11 cellular contexts compared by ENCODE assay signal in the genomic region with DNA sequence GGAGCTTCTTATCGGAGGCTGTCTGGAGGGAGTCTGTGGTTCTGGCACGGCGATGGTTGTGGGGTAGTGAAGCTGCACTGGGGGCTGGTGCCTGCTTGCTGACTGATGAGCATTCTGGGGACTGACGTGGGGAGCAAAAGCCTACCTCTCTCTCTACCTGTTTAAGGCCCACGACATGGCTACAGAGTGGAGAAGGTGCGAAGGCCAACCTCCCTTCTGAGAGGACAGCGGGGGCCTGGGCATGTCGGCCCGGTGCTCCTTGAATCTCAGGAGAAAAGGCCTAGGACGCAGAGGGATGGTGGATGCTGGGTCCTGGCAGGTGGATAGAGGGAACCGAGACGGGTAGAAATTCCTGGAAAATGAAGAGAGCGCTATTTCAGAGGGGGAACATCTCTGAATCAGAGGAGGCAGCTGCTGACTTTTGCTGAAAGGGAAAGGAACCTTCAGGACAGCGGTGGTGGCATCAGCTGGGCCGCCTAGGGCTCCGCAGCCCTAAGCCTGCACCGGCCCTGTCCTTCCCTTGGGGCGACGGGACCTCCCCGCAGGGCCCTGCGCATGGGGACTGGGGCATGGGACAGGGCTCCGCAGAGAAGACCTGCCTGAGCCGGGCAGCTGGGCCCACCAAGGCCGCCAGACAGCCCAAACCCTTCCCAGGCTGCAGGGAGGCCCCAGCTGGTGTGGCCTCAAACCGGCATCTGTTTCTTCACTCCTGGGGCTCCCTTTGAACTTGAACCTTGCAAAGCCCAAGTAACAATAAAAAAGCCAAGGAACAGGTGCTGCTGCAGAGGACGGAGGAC. TPM values are rescaled to one million over a fixed set of nuclear protein-coding genes. Genes with fewer than 3 reads are reported as not detected.
DNase-seq lines count a peak whose midpoint lies in the region; ATAC-seq and TF ChIP-seq lines count a peak whose summit lies in the region.
"Had no signal": no experiment of that assay in that cellular context is flagged by ENCODE, and none has a peak within 500 bp of the region (broad histone marks: within the 10 kb centered on the region; RNA-seq: fewer than 3 reads in every experiment).

No MANE protein-coding gene starts in this region.

- H3K4me1 ChIP-seq in SJSA1 (replicated peaks): peaks cover 49% of the 10 kb centered on the region
- peaks cover 51% of the 10 kb centered on the region for H3K4me1 ChIP-seq in fibroblast of lung (ENCODE audit: control insufficient read depth, extremely low read depth, insufficient read depth, low read length)
- H3K4me1 ChIP-seq in gastrocnemius medialis: peaks cover 0 to 4% of the 10 kb centered on the region in 2 donors

- H2AFZ ChIP-seq in fibroblast of lung (ENCODE audit: low read length): no peak overlapping the region

- CTCF ChIA-PET in AG04450 (lab: Charles Lee): interaction anchor here (1.2 to 2.3 kb wide), 3 partner anchors 21 to 174 kb away, joined by 6 to 17 read pairs (median 7); no protein-coding TSS in a partner anchor

- no peak for TF ChIP-seq POLR2A in gastrocnemius medialis (IDR thresholded peaks at IDR 0.05)

- intact Hi-C loops in gastrocnemius medialis (cut with DNase I; ENCODE audit: low total_unique reads): no loop called here

- ATAC-seq in gastrocnemius medialis: no peak
- no peak for ATAC-seq in HG03565 (IDR thresholded peaks at IDR 0.05; ENCODE audit: unreplicated experiment)

- H3K27me3 ChIP-seq in AG04450 (ENCODE audit: control insufficient read depth, insufficient read depth, low read length) (no peaks in the 10 kb centered on the region), SJSA1 (replicated peaks) (no peaks in the 10 kb centered on the region), fibroblast of lung (ENCODE audit: control insufficient read depth, insufficient read depth, low read length) (no peaks in the 10 kb centered on the region), gastrocnemius medialis (no peaks in the 10 kb centered on the region), MG63 (no peaks in the 10 kb centered on the region)

- H3K9me3 ChIP-seq in AG04450 (ENCODE audit: control insufficient read depth, insufficient read depth, low read length) (peaks cover 6% of the 10 kb centered on the region; the same call in 1 of the 2 replicates), SJSA1 (replicated peaks) (no peaks in the 10 kb centered on the region), fibroblast of lung (ENCODE audit: control insufficient read depth, insufficient read depth, low read depth, low read length) (no peaks in the 10 kb centered on the region), gastrocnemius medialis (no peaks in the 10 kb centered on the region), MG63 (no peaks in the 10 kb centered on the region)

- DNase-seq in AG04450 (ENCODE audit: low read depth, low spot score) (no peak), SJSA1 (ENCODE audit: low read depth in 1 of 2, low spot score in 2 of 2) (no peak), fibroblast of lung (ENCODE audit: low read depth in 2 of 2) (no peak), gastrocnemius medialis (no peak), mesenteric fat pad (ENCODE audit: low spot score) (no peak), MG63 (no peak), HPDE6-E6E7 (ENCODE audit: extremely low spot score) (no peak)
- DNase-seq: activated T-cell treated with anti-CD3 and anti-CD28 coated beads for 4 hours; NCI-H1092; stimulated activated naive CD8-positive, alpha-beta T cell treated with anti-CD3 and anti-CD28 coated beads, Interleukin-15, amount 100 ng/mL, for 72 hours had no signal

- TF ChIP-seq CTCF in AG04450 (IDR thresholded peaks at IDR 0.05; ENCODE audit: low read depth, low read length) (no peak), fibroblast of lung (conservative IDR thresholded peaks at IDR 0.05 in 1 of 2, IDR thresholded peaks at IDR 0.05 in 1 of 2; ENCODE audit: low read depth in 1 of 2, low read length in 2 of 2) (no peak), gastrocnemius medialis (IDR thresholded peaks at IDR 0.05 in 4 of 5, conservative IDR thresholded peaks at IDR 0.05 in 1 of 5) (no peak)

- in situ Hi-C loops in gastrocnemius medialis (cut with MboI; ENCODE audit: low sequenced_read_pairs in 4 of 4): no loop called here

- H3K27ac ChIP-seq in AG04450 (ENCODE audit: low read depth, low read length) (peak overlapping the region; percentile 100), SJSA1 (peak overlapping the region; percentile 99), fibroblast of lung (ENCODE audit: insufficient read depth, low read length) (peak overlapping the region; percentile 97), gastrocnemius medialis (peak overlapping the region; percentile 12 to 58 (median 30))

- POLR2A ChIA-PET in AG04450 (lab: Yijun Ruan, JAX): interaction anchor here (0.7 to 1.8 kb wide), 9 partner anchors 9 to 745 kb away, joined by 3 to 20 read pairs (median 5); a partner anchor contains a TSS

- H3K79me2 ChIP-seq in fibroblast of lung (ENCODE audit: control insufficient read depth, insufficient read depth, low read length): no peaks in the 10 kb centered on the region

- peak overlapping the region; percentile 81 for H3K4me2 ChIP-seq in fibroblast of lung (ENCODE audit: extremely low read depth, insufficient read depth, low read length)

- no peaks in the 10 kb centered on the region for H4K20me1 ChIP-seq in fibroblast of lung (ENCODE audit: control insufficient read depth, extremely low read depth, insufficient read depth, low read length)

- H3K9ac ChIP-seq in fibroblast of lung (ENCODE audit: insufficient read depth, low read length): peak overlapping the region; percentile 41

- H3K4me3 ChIP-seq in AG04450 (ENCODE audit: low read depth, low read length) (peak overlapping the region; percentile 22; the same call in 1 of the 2 replicates), SJSA1 (no peak overlapping the region), fibroblast of lung (replicated peaks in 1 of 4; ENCODE audit: control extremely low read depth in 1 of 4, insufficient read depth in 1 of 4, low read depth in 3 of 4, low read length in 4 of 4) (peak overlapping the region in 2 of 4 experiments; percentile 14 to 27), gastrocnemius medialis (no peak overlapping the region), MG63 (no peak overlapping the region)

- H3K36me3 ChIP-seq in SJSA1: no peaks in the 10 kb centered on the region
- H3K36me3 ChIP-seq in fibroblast of lung (ENCODE audit: control insufficient read depth, insufficient read depth, low read length): no peaks in the 10 kb centered on the region
- H3K36me3 ChIP-seq in gastrocnemius medialis: no peaks in the 10 kb centered on the region
- H3K36me3 ChIP-seq in MG63: no peaks in the 10 kb centered on the region

RNA-seq across cellular contexts. Expression of a gene that starts 35.0 kb away (rescaled TPM):
- polyA plus RNA-seq in AG04450 (2011; rRNA removed) (3.2 and 3.7 TPM in 2 replicates), fibroblast of lung (18.9 and 99.8 TPM in 2 replicates)
- polyA minus RNA-seq in AG04450 (2011; rRNA and poly(A)+ RNA removed): 1.9 and 2.4 TPM in 2 replicates
- total RNA-seq in SJSA1 (2014; rRNA removed; shearing (Covaris generic)): not detected in 2 replicates
- total RNA-seq in fibroblast of lung (11.2 and 47.0 TPM in 2 replicates), gastrocnemius medialis (10 to 100 TPM; 12.8 to 37.7 (median 23.3) TPM), mesenteric fat pad (187 TPM)
- 14.9 and 74.7 TPM in 2 replicates for polyA plus RNA-seq in fibroblast of lung (2012)
- 5.6 and 26.4 TPM in 2 replicates for polyA minus RNA-seq in fibroblast of lung (ENCODE audit: low replicate concordance)
- 1.1 and 5.7 TPM in 2 replicates for total RNA-seq in MG63 (2014; rRNA removed; shearing (Covaris generic); ENCODE audit: low replicate concordance)

Comparison
In these comparisons a context has a peak if more than half of its experiments do, and no peak if none do; other contexts are left out.
1. H3K27ac ChIP-seq: peak in every context shown above with its lines; median percentile 100 in AG04450; 99 in SJSA1; 97 in fibroblast of lung; 30 in gastrocnemius medialis.